Comparison of ENCODE assay signal across 1 cellular context in genomic region chr18:35136248-35136647, GRCh38.
TF ChIP-seq lines count a peak whose summit lies in the region.

No MANE protein-coding gene starts in this region.

TF ChIP-seq in K562, 482 proteins besides CTCF, POLR2A, EP300 and RAD21 (continued from another document and continues in another):
- TF ChIP-seq USF1 (CRISPR knock-in tag; IDR thresholded peaks at IDR 0.05): no peak
- no peak for TF ChIP-seq HIVEP1 (CRISPR knock-in tag; IDR thresholded peaks at IDR 0.05)
- TF ChIP-seq PRMT5 (CRISPR knock-in tag; IDR thresholded peaks at IDR 0.05): no peak
- no peak for TF ChIP-seq L3MBTL2 (IDR thresholded peaks at IDR 0.05)
- TF ChIP-seq TOE1 (IDR thresholded peaks at IDR 0.05; ENCODE audit: borderline replicate concordance): no peak
- no peak for TF ChIP-seq TOE1 (CRISPR knock-in tag; IDR thresholded peaks at IDR 0.05; ENCODE audit: borderline replicate concordance, low read depth)
- TF ChIP-seq MAFF (IDR thresholded peaks at IDR 0.05; ENCODE audit: low read length): no peak
- TF ChIP-seq HINFP (tag; conservative IDR thresholded peaks at IDR 0.05; ENCODE audit: low read depth): peak; percentile 96
- no peak for TF ChIP-seq HDGF (IDR thresholded peaks at IDR 0.05)
- TF ChIP-seq U2AF1 (optimal IDR thresholded peaks at IDR 0.05; ENCODE audit: low read depth, low read length): no peak
- TF ChIP-seq ZBTB26 (CRISPR knock-in tag; IDR thresholded peaks at IDR 0.05): no peak
- no peak for TF ChIP-seq EP400 (IDR thresholded peaks at IDR 0.05)
- no peak for TF ChIP-seq POLR2G (IDR thresholded peaks at IDR 0.05; ENCODE audit: low read depth, low read length)
- TF ChIP-seq BRCA1 (IDR thresholded peaks at IDR 0.05): no peak
- no peak for TF ChIP-seq BRCA1 (CRISPR knock-in tag; IDR thresholded peaks at IDR 0.05)
- no peak for TF ChIP-seq CAMTA2 (CRISPR knock-in tag; conservative IDR thresholded peaks at IDR 0.05)
- TF ChIP-seq ZNF695 (CRISPR knock-in tag; IDR thresholded peaks at IDR 0.05): no peak
- no peak for TF ChIP-seq TCF7 (IDR thresholded peaks at IDR 0.05; ENCODE audit: borderline replicate concordance)
- TF ChIP-seq HDAC6 (IDR thresholded peaks at IDR 0.05; ENCODE audit: low read depth, low read length): no peak
- no peak for TF ChIP-seq PRDM10 (IDR thresholded peaks at IDR 0.05; ENCODE audit: partially characterized antibody)
- TF ChIP-seq ZEB2 (IDR thresholded peaks at IDR 0.05): 0 out of 2 replicates have a peak, but pooled peaks have one; percentile 40
- TF ChIP-seq POLR3G (IDR thresholded peaks at IDR 0.05; ENCODE audit: extremely low read depth, insufficient read length, insufficient replicate concordance): no peak
- 0 out of 2 replicates have a peak, but pooled peaks have one; percentile 27 for TF ChIP-seq ETV5 (CRISPR knock-in tag; IDR thresholded peaks at IDR 0.05; ENCODE audit: low read depth)
- no peak for TF ChIP-seq ZNF197 (CRISPR knock-in tag; IDR thresholded peaks at IDR 0.05; ENCODE audit: low read depth)
- TF ChIP-seq ERF (CRISPR knock-in tag; IDR thresholded peaks at IDR 0.05): no peak
- TF ChIP-seq MTF1 (CRISPR knock-in tag; IDR thresholded peaks at IDR 0.05; ENCODE audit: borderline replicate concordance): no peak
- no peak for TF ChIP-seq MXI1 (IDR thresholded peaks at IDR 0.05; ENCODE audit: low read depth, low read length)
- TF ChIP-seq RB1 (IDR thresholded peaks at IDR 0.05; ENCODE audit: low read depth): no peak
- peak in 1 of 2 experiments; percentile 63; a peak in 1 of 4 replicates for TF ChIP-seq MLLT1 (IDR thresholded peaks at IDR 0.05)
- TF ChIP-seq SIN3A (IDR thresholded peaks at IDR 0.05; ENCODE audit: borderline replicate concordance in 2 of 2, control insufficient read depth in 1 of 2, low read depth in 2 of 2, low read length in 2 of 2): no peak
- TF ChIP-seq ZFP36 (IDR thresholded peaks at IDR 0.05; ENCODE audit: low read depth, low read length, partially characterized antibody): no peak
- TF ChIP-seq TARDBP (IDR thresholded peaks at IDR 0.05): no peak
- TF ChIP-seq NR2C2 (CRISPR knock-in tag; IDR thresholded peaks at IDR 0.05): no peak
- no peak for TF ChIP-seq NR2C2 (tag; IDR thresholded peaks at IDR 0.05)
- no peak for TF ChIP-seq MYBL2 (IDR thresholded peaks at IDR 0.05; ENCODE audit: low read depth)
- TF ChIP-seq MYBL2 (CRISPR knock-in tag; IDR thresholded peaks at IDR 0.05; ENCODE audit: borderline replicate concordance): no peak
- no peak for TF ChIP-seq ETS2 (tag; IDR thresholded peaks at IDR 0.05; ENCODE audit: borderline replicate concordance, poor library complexity, severe bottlenecking)
- TF ChIP-seq KAT2B (IDR thresholded peaks at IDR 0.05; ENCODE audit: low read depth, low read length): no peak
- no peak for TF ChIP-seq DLX4 (CRISPR knock-in tag; IDR thresholded peaks at IDR 0.05)
- 0 out of 2 replicates have a peak, but pooled peaks have one; percentile 27 for TF ChIP-seq ZNF175 (CRISPR knock-in tag; IDR thresholded peaks at IDR 0.05; ENCODE audit: low read depth)
- peak; percentile 61 for TF ChIP-seq CREM (IDR thresholded peaks at IDR 0.05; ENCODE audit: low read depth)
- TF ChIP-seq FOXK2 (conservative IDR thresholded peaks at IDR 0.05 in 1 of 2, IDR thresholded peaks at IDR 0.05 in 1 of 2; ENCODE audit: low read depth in 2 of 2): peak; percentile 52 to 67; a peak in 3 of 4 replicates
- TF ChIP-seq ZNF655 (CRISPR knock-in tag; IDR thresholded peaks at IDR 0.05): no peak
- no peak for TF ChIP-seq FOXP1 (CRISPR knock-in tag; IDR thresholded peaks at IDR 0.05)
- TF ChIP-seq AFF4 (CRISPR knock-in tag; IDR thresholded peaks at IDR 0.05): no peak
- TF ChIP-seq HDAC2 (IDR thresholded peaks at IDR 0.05): no peak
- no peak for TF ChIP-seq ZNF431 (CRISPR knock-in tag; IDR thresholded peaks at IDR 0.05)
- no peak for TF ChIP-seq WHSC1 (IDR thresholded peaks at IDR 0.05; ENCODE audit: low read length)
- TF ChIP-seq CCAR2 (IDR thresholded peaks at IDR 0.05; ENCODE audit: low read depth, low read length): no peak
- TF ChIP-seq RBM22 (IDR thresholded peaks at IDR 0.05; ENCODE audit: low read depth, low read length, poor library complexity, severe bottlenecking): no peak
- TF ChIP-seq GABPB2 (CRISPR knock-in tag; conservative IDR thresholded peaks at IDR 0.05): no peak
- no peak for TF ChIP-seq ZNF354B (CRISPR knock-in tag; IDR thresholded peaks at IDR 0.05)
- no peak for TF ChIP-seq SRF (CRISPR knock-in tag; IDR thresholded peaks at IDR 0.05)
- TF ChIP-seq ZNF384 (IDR thresholded peaks at IDR 0.05; ENCODE audit: low read depth, low read length): no peak
- no peak for TF ChIP-seq ZC3H8 (IDR thresholded peaks at IDR 0.05)
- TF ChIP-seq MAX (CRISPR knock-in tag; IDR thresholded peaks at IDR 0.05): no peak
- TF ChIP-seq SREBF2 (CRISPR knock-in tag; IDR thresholded peaks at IDR 0.05): no peak
- no peak for TF ChIP-seq ZSCAN29 (IDR thresholded peaks at IDR 0.05)
- no peak for TF ChIP-seq RUNX1 (IDR thresholded peaks at IDR 0.05; ENCODE audit: low read depth)
- no peak for TF ChIP-seq KAT7 (CRISPR knock-in tag; IDR thresholded peaks at IDR 0.05; ENCODE audit: borderline replicate concordance)
- TF ChIP-seq HNRNPL (IDR thresholded peaks at IDR 0.05; ENCODE audit: low read depth, low read length): no peak
- TF ChIP-seq NR2F6 (CRISPR knock-in tag; IDR thresholded peaks at IDR 0.05): no peak
- TF ChIP-seq ZNF174 (CRISPR knock-in tag; IDR thresholded peaks at IDR 0.05): no peak
- TF ChIP-seq NFE2 (IDR thresholded peaks at IDR 0.05; ENCODE audit: low read depth): peak; percentile 37; the same call in 1 of the 2 replicates
